1 cellular context compared by ENCODE assay signal in the genomic region with DNA sequence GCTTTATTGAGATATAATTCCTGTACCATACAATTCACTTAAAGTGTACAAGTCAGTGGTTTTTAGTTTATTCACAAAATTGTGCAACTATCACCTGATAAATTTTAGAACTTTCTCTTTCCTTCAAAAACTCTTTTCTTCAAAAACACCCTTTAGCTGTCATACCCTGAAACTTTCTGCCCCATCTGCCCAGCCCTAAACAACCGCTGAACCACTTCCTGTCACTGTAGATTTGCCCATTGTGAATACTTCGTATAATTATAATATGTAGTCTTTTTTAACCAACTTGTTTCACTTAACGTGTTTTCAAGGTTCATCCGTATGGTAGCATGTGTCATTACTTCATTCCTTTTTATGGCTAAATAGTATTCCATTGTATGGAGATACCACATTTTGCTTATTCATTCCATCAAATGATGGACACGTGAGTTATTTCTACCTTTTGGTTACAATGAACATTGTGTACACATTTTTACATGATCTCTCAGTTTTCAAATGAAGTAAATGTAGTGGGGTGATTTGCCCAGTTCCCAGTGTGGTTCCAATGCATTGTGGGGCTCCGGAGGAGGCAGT.
TF ChIP-seq lines count a peak whose summit lies in the region.

No MANE protein-coding gene starts in this region.

TF ChIP-seq in HEK293, 187 proteins besides CTCF, POLR2A, EP300 and RAD21 (continued from another document):
- no peak for TF ChIP-seq ZNF354C (tag by site-specific recombination; IDR thresholded peaks at IDR 0.05; ENCODE audit: borderline replicate concordance, low read depth)
- TF ChIP-seq, protein P1, sequence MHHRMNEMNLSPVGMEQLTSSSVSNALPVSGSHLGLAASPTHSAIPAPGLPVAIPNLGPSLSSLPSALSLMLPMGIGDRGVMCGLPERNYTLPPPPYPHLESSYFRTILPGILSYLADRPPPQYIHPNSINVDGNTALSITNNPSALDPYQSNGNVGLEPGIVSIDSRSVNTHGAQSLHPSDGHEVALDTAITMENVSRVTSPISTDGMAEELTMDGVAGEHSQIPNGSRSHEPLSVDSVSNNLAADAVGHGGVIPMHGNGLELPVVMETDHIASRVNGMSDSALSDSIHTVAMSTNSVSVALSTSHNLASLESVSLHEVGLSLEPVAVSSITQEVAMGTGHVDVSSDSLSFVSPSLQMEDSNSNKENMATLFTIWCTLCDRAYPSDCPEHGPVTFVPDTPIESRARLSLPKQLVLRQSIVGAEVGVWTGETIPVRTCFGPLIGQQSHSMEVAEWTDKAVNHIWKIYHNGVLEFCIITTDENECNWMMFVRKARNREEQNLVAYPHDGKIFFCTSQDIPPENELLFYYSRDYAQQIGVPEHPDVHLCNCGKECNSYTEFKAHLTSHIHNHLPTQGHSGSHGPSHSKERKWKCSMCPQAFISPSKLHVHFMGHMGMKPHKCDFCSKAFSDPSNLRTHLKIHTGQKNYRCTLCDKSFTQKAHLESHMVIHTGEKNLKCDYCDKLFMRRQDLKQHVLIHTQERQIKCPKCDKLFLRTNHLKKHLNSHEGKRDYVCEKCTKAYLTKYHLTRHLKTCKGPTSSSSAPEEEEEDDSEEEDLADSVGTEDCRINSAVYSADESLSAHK (tag by site-specific recombination; IDR thresholded peaks at IDR 0.05) = no peak
- no peak for TF ChIP-seq ZNF292 (tag by site-specific recombination; IDR thresholded peaks at IDR 0.05; ENCODE audit: borderline replicate concordance, low read depth)
- TF ChIP-seq, protein P2, sequence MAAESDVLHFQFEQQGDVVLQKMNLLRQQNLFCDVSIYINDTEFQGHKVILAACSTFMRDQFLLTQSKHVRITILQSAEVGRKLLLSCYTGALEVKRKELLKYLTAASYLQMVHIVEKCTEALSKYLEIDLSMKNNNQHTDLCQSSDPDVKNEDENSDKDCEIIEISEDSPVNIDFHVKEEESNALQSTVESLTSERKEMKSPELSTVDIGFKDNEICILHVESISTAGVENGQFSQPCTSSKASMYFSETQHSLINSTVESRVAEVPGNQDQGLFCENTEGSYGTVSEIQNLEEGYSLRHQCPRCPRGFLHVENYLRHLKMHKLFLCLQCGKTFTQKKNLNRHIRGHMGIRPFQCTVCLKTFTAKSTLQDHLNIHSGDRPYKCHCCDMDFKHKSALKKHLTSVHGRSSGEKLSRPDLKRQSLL (tag by site-specific recombination; IDR thresholded peaks at IDR 0.05) = no peak
- TF ChIP-seq, protein P3, sequence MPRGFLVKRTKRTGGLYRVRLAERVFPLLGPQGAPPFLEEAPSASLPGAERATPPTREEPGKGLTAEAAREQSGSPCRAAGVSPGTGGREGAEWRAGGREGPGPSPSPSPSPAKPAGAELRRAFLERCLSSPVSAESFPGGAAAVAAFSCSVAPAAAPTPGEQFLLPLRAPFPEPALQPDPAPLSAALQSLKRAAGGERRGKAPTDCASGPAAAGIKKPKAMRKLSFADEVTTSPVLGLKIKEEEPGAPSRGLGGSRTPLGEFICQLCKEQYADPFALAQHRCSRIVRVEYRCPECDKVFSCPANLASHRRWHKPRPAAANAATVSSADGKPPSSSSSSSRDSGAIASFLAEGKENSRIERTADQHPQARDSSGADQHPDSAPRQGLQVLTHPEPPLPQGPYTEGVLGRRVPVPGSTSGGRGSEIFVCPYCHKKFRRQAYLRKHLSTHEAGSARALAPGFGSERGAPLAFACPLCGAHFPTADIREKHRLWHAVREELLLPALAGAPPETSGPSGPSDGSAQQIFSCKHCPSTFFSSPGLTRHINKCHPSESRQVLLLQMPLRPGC (tag by site-specific recombination; IDR thresholded peaks at IDR 0.05) = no peak
- no peak for TF ChIP-seq FEZF1 (tag by site-specific recombination; IDR thresholded peaks at IDR 0.05)
- TF ChIP-seq ZNF16 (tag by site-specific recombination; IDR thresholded peaks at IDR 0.05; ENCODE audit: low read depth) = no peak
- TF ChIP-seq REPIN1 (tag by site-specific recombination; IDR thresholded peaks at IDR 0.05; ENCODE audit: low read depth) = no peak
- TF ChIP-seq ZNF664 (tag by site-specific recombination; IDR thresholded peaks at IDR 0.05) = peak; percentile 75
- TF ChIP-seq, protein P4, sequence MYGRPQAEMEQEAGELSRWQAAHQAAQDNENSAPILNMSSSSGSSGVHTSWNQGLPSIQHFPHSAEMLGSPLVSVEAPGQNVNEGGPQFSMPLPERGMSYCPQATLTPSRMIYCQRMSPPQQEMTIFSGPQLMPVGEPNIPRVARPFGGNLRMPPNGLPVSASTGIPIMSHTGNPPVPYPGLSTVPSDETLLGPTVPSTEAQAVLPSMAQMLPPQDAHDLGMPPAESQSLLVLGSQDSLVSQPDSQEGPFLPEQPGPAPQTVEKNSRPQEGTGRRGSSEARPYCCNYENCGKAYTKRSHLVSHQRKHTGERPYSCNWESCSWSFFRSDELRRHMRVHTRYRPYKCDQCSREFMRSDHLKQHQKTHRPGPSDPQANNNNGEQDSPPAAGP (tag by site-specific recombination; IDR thresholded peaks at IDR 0.05) = no peak
- peak; percentile 99 for TF ChIP-seq ZNF146 (tag by site-specific recombination; IDR thresholded peaks at IDR 0.05)
- TF ChIP-seq ZNF776 (tag by site-specific recombination; IDR thresholded peaks at IDR 0.05; ENCODE audit: borderline replicate concordance) = no peak
- TF ChIP-seq, protein P5, sequence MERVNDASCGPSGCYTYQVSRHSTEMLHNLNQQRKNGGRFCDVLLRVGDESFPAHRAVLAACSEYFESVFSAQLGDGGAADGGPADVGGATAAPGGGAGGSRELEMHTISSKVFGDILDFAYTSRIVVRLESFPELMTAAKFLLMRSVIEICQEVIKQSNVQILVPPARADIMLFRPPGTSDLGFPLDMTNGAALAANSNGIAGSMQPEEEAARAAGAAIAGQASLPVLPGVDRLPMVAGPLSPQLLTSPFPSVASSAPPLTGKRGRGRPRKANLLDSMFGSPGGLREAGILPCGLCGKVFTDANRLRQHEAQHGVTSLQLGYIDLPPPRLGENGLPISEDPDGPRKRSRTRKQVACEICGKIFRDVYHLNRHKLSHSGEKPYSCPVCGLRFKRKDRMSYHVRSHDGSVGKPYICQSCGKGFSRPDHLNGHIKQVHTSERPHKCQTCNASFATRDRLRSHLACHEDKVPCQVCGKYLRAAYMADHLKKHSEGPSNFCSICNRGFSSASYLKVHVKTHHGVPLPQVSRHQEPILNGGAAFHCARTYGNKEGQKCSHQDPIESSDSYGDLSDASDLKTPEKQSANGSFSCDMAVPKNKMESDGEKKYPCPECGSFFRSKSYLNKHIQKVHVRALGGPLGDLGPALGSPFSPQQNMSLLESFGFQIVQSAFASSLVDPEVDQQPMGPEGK (tag by site-specific recombination; IDR thresholded peaks at IDR 0.05) = no peak
- TF ChIP-seq, protein P6, sequence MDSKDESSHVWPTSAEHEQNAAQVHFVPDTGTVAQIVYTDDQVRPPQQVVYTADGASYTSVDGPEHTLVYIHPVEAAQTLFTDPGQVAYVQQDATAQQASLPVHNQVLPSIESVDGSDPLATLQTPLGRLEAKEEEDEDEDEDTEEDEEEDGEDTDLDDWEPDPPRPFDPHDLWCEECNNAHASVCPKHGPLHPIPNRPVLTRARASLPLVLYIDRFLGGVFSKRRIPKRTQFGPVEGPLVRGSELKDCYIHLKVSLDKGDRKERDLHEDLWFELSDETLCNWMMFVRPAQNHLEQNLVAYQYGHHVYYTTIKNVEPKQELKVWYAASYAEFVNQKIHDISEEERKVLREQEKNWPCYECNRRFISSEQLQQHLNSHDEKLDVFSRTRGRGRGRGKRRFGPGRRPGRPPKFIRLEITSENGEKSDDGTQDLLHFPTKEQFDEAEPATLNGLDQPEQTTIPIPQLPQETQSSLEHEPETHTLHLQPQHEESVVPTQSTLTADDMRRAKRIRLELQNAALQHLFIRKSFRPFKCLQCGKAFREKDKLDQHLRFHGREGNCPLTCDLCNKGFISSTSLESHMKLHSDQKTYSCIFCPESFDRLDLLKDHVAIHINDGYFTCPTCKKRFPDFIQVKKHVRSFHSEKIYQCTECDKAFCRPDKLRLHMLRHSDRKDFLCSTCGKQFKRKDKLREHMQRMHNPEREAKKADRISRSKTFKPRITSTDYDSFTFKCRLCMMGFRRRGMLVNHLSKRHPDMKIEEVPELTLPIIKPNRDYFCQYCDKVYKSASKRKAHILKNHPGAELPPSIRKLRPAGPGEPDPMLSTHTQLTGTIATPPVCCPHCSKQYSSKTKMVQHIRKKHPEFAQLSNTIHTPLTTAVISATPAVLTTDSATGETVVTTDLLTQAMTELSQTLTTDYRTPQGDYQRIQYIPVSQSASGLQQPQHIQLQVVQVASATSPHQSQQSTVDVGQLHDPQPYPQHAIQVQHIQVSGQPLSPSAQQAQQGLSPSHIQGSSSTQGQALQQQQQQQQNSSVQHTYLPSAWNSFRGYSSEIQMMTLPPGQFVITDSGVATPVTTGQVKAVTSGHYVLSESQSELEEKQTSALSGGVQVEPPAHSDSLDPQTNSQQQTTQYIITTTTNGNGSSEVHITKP (tag by site-specific recombination; IDR thresholded peaks at IDR 0.05) = no peak
- TF ChIP-seq ZNF214 (tag by site-specific recombination; IDR thresholded peaks at IDR 0.05; ENCODE audit: borderline replicate concordance) = no peak
